In genomic region chr5:14299666-14300065, GRCh38 we compare ENCODE assay signal across 26 cellular contexts.
"Had no signal": no experiment of that assay in that cellular context is flagged by ENCODE, and none has a peak within 500 bp of the region (broad histone marks: within the 10 kb centered on the region; RNA-seq: fewer than 3 reads in every experiment).

No MANE protein-coding gene starts in this region.

- H3K4me3 ChIP-seq: breast epithelium, left ventricle myocardium inferior, psoas muscle, right atrium auricular region, smooth muscle cell, suprapubic skin, tibial artery, upper lobe of right lung had no signal

- DNase-seq: activated CD4-positive, alpha-beta memory T cell treated with anti-CD3 and anti-CD28 coated beads for 36 hours; activated CD4-positive, alpha-beta T cell treated with anti-CD3 and anti-CD28 coated beads, Interleukin-2, amount 10 ng/mL, durations not matched to agents 24 days and 14 days; activated CD4-positive, CD25-positive, alpha-beta regulatory T cell treated with anti-CD3 and anti-CD28 coated beads, Interleukin-2, amount 50 U/mL, for 72 hours; activated CD8-positive, alpha-beta memory T cell treated with anti-CD3 and anti-CD28 coated beads, Interleukin-2, amount 50 U/mL, for 4 hours; activated gamma-delta T cell treated with Interleukin-2 at 50 U/mL for 16 hours; activated naive CD4-positive, alpha-beta T cell treated with anti-CD3 and anti-CD28 coated beads, Interleukin-2, amount 50 U/mL, for 16 hours; activated naive CD8-positive, alpha-beta T cell treated with anti-CD3 and anti-CD28 coated beads, Interleukin-2, amount 50 U/mL, for 24 hours; activated T-cell treated with anti-CD3 and anti-CD28 coated beads, Interleukin-2, amount 50 U/mL, for 1 hour; amygdala; central memory CD4-positive, alpha-beta T cell; effector memory CD4-positive, alpha-beta T cell; islet precursor cell; left ventricle myocardium inferior; naive B cell; occipital lobe; psoas muscle; stimulated activated CD4-positive, alpha-beta T cell treated with anti-CD3 and anti-CD28 coated beads, Interleukin-15, amount 100 ng/mL, for 24 hours; stimulated activated CD4-positive, alpha-beta T cell treated with anti-CD3 and anti-CD28 coated beads, Interleukin-2, amount 100 ng/mL, for 24 hours; stimulated activated naive B cell treated with anti-CD40 and anti-IgM and Interleukin-4, amounts not matched to agents 10 μg/mL and 1 μg/mL and 100 μg/mL, for 72 hours; T-helper 9 cell; tibial artery; upper lobe of right lung had no signal
